21 cellular contexts compared by ENCODE assay signal in genomic region chr13:22883262-22883840, GRCh38.
A peak's percentile ranks its signal among the peaks of the same experiment; 100 is the strongest.
DNase-seq lines count a peak whose midpoint lies in the region; ATAC-seq and TF ChIP-seq lines count a peak whose summit lies in the region.
"Had no signal": no experiment of that assay in that cellular context is flagged by ENCODE, and none has a peak within 500 bp of the region (broad histone marks: within the 10 kb centered on the region; RNA-seq: fewer than 3 reads in every experiment).

No MANE protein-coding gene starts in this region.

- DNase-seq in NOMO-1 treated with DMSO at 0.1 percent for 48 hours (lab: John Stamatoyannopoulos, UW; ENCODE audit: unreplicated experiment), result peak; percentile 36
- DNase-seq in NOMO-1 treated with dmso at 0.1 percent for 144 hours (lab: John Stamatoyannopoulos, UW; ENCODE audit: unreplicated experiment), result no peak
- peak; percentile 44 for DNase-seq in renal cortical epithelial cell (ENCODE audit: low read depth)
- DNase-seq in NCI-H2029 treated with DMSO at 0.1 percent for 48 hours (lab: John Stamatoyannopoulos, UW), result no peak
- no peak for DNase-seq in GM19238 (ENCODE audit: insufficient read length, low spot score)
- no peak for DNase-seq in UCSD-AML1 (lab: John Stamatoyannopoulos, UW; ENCODE audit: unreplicated experiment)
- DNase-seq: 8988T; activated CD4-positive, alpha-beta T cell treated with anti-CD3 and anti-CD28 coated beads for 36 hours; CD8-positive, alpha-beta T cell; effector memory CD8-positive, alpha-beta T cell; KG1; NCI-H146; NCI-H524; small intestine; stimulated activated naive CD4-positive, alpha-beta T cell treated with Interleukin-2 at 50 U/mL for 16 hours; T-helper 2 cell; uterus had no signal

- peaks cover 0 to 8% (median 0%) of the 10 kb centered on the region in 5 experiments for H3K9me3 Mint-ChIP-seq in brain
- H3K9me3 Mint-ChIP-seq: CD8-positive, alpha-beta T cell had no signal

- peak; percentile 53 for ATAC-seq in HG03520 (IDR thresholded peaks at IDR 0.05; ENCODE audit: unreplicated experiment)
- ATAC-seq: activated CD4-positive, alpha-beta T cell treated with anti-CD3 and anti-CD28 coated beads for 36 hours; CD8-positive, alpha-beta T cell; effector memory CD8-positive, alpha-beta T cell had no signal

- H3K27ac Mint-ChIP-seq in brain, result peak overlapping the region; percentile 90 to 98 (median 94)
- H3K27ac Mint-ChIP-seq: activated CD4-positive, alpha-beta T cell treated with anti-CD3 and anti-CD28 coated beads for 36 hours; activated naive CD8-positive, alpha-beta T cell; CD8-positive, alpha-beta T cell; effector memory CD8-positive, alpha-beta T cell; memory B cell had no signal

- TF ChIP-seq CTCF in brain (conservative IDR thresholded peaks at IDR 0.05), result no peak

- H3K27me3 Mint-ChIP-seq in brain, result peaks cover 3% of the 10 kb centered on the region
- H3K27me3 Mint-ChIP-seq: activated CD4-positive, alpha-beta T cell treated with anti-CD3 and anti-CD28 coated beads for 36 hours; activated naive CD8-positive, alpha-beta T cell; effector memory CD8-positive, alpha-beta T cell; memory B cell had no signal

- H3K36me3 Mint-ChIP-seq in brain, result peaks cover 4% of the 10 kb centered on the region
- H3K36me3 Mint-ChIP-seq: activated naive CD8-positive, alpha-beta T cell; CD8-positive, alpha-beta T cell; memory B cell had no signal

- H3K4me3 Mint-ChIP-seq in brain, result peak overlapping the region; percentile 75 to 87 (median 83)
- H3K4me3 Mint-ChIP-seq: activated CD4-positive, alpha-beta T cell treated with anti-CD3 and anti-CD28 coated beads for 36 hours; activated naive CD8-positive, alpha-beta T cell; CD8-positive, alpha-beta T cell; effector memory CD8-positive, alpha-beta T cell; memory B cell had no signal

- peaks cover 60% of the 10 kb centered on the region for H3K4me1 Mint-ChIP-seq in brain
- H3K4me1 Mint-ChIP-seq: activated CD4-positive, alpha-beta T cell treated with anti-CD3 and anti-CD28 coated beads for 36 hours had no signal

Comparison
In these comparisons a context has a peak if more than half of its experiments do, and no peak if none do; other contexts are left out.
1. DNase-seq: peak in NOMO-1 treated with DMSO at 0.1 percent for 48 hours (single experiment) and renal cortical epithelial cell (single experiment); none in NOMO-1 treated with dmso at 0.1 percent for 144 hours (single experiment), NCI-H2029 treated with DMSO at 0.1 percent for 48 hours (single experiment), GM19238 (single experiment) and UCSD-AML1 (single experiment).